8 cellular contexts compared by ENCODE assay signal in the genomic region with DNA sequence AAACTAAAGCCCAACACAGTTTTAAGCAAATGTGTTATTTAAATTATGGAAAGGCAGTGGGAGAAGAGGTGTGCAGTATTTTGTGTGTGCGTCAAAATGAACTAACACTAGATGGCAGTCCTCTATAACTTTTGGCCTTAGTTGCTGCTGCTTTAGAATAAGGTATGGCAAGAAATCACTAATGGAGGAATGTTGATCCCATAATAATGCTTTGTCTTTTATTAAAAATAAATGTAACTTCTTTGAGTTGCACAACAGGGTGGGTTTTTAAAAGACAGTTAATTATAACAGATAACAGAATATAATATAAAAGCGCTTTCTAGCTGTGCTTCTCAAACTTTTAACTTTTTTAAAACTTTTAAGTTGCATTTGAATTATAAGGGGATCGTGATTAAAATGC. TPM values are rescaled to one million over a fixed set of nuclear protein-coding genes. Genes with fewer than 3 reads are reported as not detected.
A peak's percentile ranks its signal among the peaks of the same experiment; 100 is the strongest.
DNase-seq lines count a peak whose midpoint lies in the region; ATAC-seq and TF ChIP-seq lines count a peak whose summit lies in the region.

No MANE protein-coding gene starts in this region.

- no peak overlapping the region for H3K4me3 ChIP-seq in PC-9
- no peak overlapping the region for H3K4me3 ChIP-seq in epithelial cell of esophagus (ENCODE audit: low read length)

- TF ChIP-seq CTCF in GM20000 (IDR thresholded peaks at IDR 0.05; ENCODE audit: extremely low read depth, missing control alignments) (peak; percentile 50), PC-9 (conservative IDR thresholded peaks at IDR 0.05) (peak; percentile 85), epithelial cell of esophagus (IDR thresholded peaks at IDR 0.05; ENCODE audit: insufficient read depth, low read depth, low read length, missing control alignments) (peak; percentile 69), nephron progenitor cell (IDR thresholded peaks at IDR 0.05) (peak; percentile 72)

- no peak overlapping the region for H3K27ac ChIP-seq in PC-9

- H3K36me3 Mint-ChIP-seq in nephron progenitor cell (ENCODE audit: low read depth): peaks cover 25% of the 10 kb centered on the region

- no peaks in the 10 kb centered on the region for H3K36me3 ChIP-seq in PC-9 (ENCODE audit: low read depth)

- no peaks in the 10 kb centered on the region for H3K27me3 ChIP-seq in PC-9 (ENCODE audit: insufficient read depth, low read depth)

- H3K4me3 Mint-ChIP-seq in nephron progenitor cell: no peak overlapping the region

- H3K4me1 ChIP-seq in PC-9 (replicated peaks; ENCODE audit: insufficient read depth): no peaks in the 10 kb centered on the region

- H2AFZ ChIP-seq in PC-9: no peak overlapping the region

- no peaks in the 10 kb centered on the region for H4K20me1 ChIP-seq in PC-9 (ENCODE audit: insufficient read depth)

- H3F3A ChIP-seq in PC-9 (ENCODE audit: insufficient read depth, low read depth): no peaks in the 10 kb centered on the region; the same call in 1 of the 2 replicates

- DNase-seq in DMS79 treated with DMSO at 0.1 percent for 48 hours (lab: John Stamatoyannopoulos, UW) (peak; percentile 48), GM20000 (ENCODE audit: low spot score) (peak; percentile 32), HuH-7.5 (ENCODE audit: low spot score) (peak; percentile 51), PC-9 (peak; percentile 23 to 47), epithelial cell of esophagus (ENCODE audit: low read depth) (peak; percentile 65), nephron progenitor cell (peak; percentile 14), GM19238 (ENCODE audit: insufficient read length, low spot score) (no peak)

- no TSS peak for BruUV-seq in PC-9 (replicated peaks; lab: Mats Ljungman, UMichigan)

- POLR2A ChIA-PET in PC-9 (lab: Charles Lee; ENCODE audit: unreplicated experiment): no interaction called here

- H3K27me3 Mint-ChIP-seq in nephron progenitor cell (ENCODE audit: low read depth, poor library complexity): peaks cover under 1% of the 10 kb centered on the region

- intact Hi-C loops in PC-9 (cut with micrococcal nuclease; ENCODE audit: unreplicated experiment): loop anchor here (1.0 kb wide), 1 partner anchor 748 kb away; no protein-coding TSS in a partner anchor

- H3K9me3 ChIP-seq in PC-9 (ENCODE audit: insufficient read depth, low read depth): no peaks in the 10 kb centered on the region

- H3K4me1 Mint-ChIP-seq in nephron progenitor cell: peaks cover 31% of the 10 kb centered on the region

- H3K27ac Mint-ChIP-seq in nephron progenitor cell: no peak overlapping the region

- no peaks in the 10 kb centered on the region for H3K9me2 ChIP-seq in PC-9 (ENCODE audit: insufficient read depth)

- H3K4me2 ChIP-seq in PC-9: no peak overlapping the region

- no peak for ATAC-seq in HG03159 (IDR thresholded peaks at IDR 0.05; ENCODE audit: unreplicated experiment)

- CTCF ChIA-PET in PC-9 (lab: Charles Lee): interaction anchor here (0.6 to 0.7 kb wide), 3 partner anchors 106 to 797 kb away, joined by 5 to 12 read pairs (median 9); no protein-coding TSS in a partner anchor

- peaks cover 2% of the 10 kb centered on the region for H3K9me3 Mint-ChIP-seq in nephron progenitor cell

- H3K79me2 ChIP-seq in PC-9 (ENCODE audit: low read depth): no peaks in the 10 kb centered on the region

RNA-seq across cellular contexts. Expression of a gene that starts 56.4 kb away (rescaled TPM):
- 12.4 and 13.1 TPM in 2 replicates for total RNA-seq in PC-9 (2021)
